ENCODE assay signal across 19 cellular contexts in genomic region chr13:30006246-30006645, GRCh38.
"Had no signal": no experiment of that assay in that cellular context is flagged by ENCODE, and none has a peak within 500 bp of the region (broad histone marks: within the 10 kb centered on the region; RNA-seq: fewer than 3 reads in every experiment).

No MANE protein-coding gene starts in this region.

- H3K27me3 ChIP-seq: neural progenitor cell, right atrium auricular region, tibial nerve had no signal

- ATAC-seq: left ventricle myocardium superior, mucosa of descending colon had no signal

- H3K9ac ChIP-seq: neural progenitor cell had no signal

- H3K36me3 Mint-ChIP-seq: naive B cell, neural progenitor cell had no signal

- H3K4me3 ChIP-seq: dorsolateral prefrontal cortex, mucosa of descending colon, neural progenitor cell, prostate gland, right atrium auricular region, tibial nerve had no signal

- DNase-seq: activated gamma-delta T cell treated with Interleukin-2 at 50 U/mL for 16 hours; activated T-cell treated with anti-CD3 and anti-CD28 coated beads for 4 hours; anterior cingulate cortex; brain microvascular endothelial cell; central memory CD4-positive, alpha-beta T cell; dorsolateral prefrontal cortex; foreskin fibroblast; left ventricle myocardium superior; mucosa of descending colon; naive B cell; stimulated activated CD4-positive, alpha-beta T cell treated with anti-CD3 and anti-CD28 coated beads, Interleukin-12 subunit alpha, Interleukin-12 subunit beta, amount 100 ng/mL, for 4 hours; stimulated activated CD4-positive, alpha-beta T cell treated with anti-CD3 and anti-CD28 coated beads, Interleukin-1b, Interleukin-23, amount 100 ng/mL, for 48 hours; stimulated activated CD8-positive, alpha-beta memory T cell treated with anti-CD3 and anti-CD28 coated beads, Interleukin-4, amount 100 ng/mL, for 48 hours; stimulated activated naive CD4-positive, alpha-beta T cell had no signal

- H3K4me3 Mint-ChIP-seq: activated T-helper 1 cell treated with anti-CD3 and anti-CD28 coated beads, Interleukin-12 subunit alpha, Interleukin-12 subunit beta, Interleukin-2, Interleukin-4 antibody, amounts not matched to agents 30 ng/mL and 10 ng/mL and 1 ng/mL, durations not matched to agents 14 hours and 24 hours and 36 hours; naive B cell; neural progenitor cell had no signal

- H3K4me1 ChIP-seq: neural progenitor cell, prostate gland, right atrium auricular region, tibial nerve had no signal

- H3K9me3 Mint-ChIP-seq: activated T-helper 1 cell treated with anti-CD3 and anti-CD28 coated beads, Interleukin-12 subunit alpha, Interleukin-12 subunit beta, Interleukin-2, Interleukin-4 antibody, amounts not matched to agents 30 ng/mL and 10 ng/mL and 1 ng/mL, durations not matched to agents 14 hours and 24 hours and 36 hours; naive B cell; neural progenitor cell had no signal

- H3K4me1 Mint-ChIP-seq: naive B cell, neural progenitor cell had no signal

- H3K27ac ChIP-seq: brain microvascular endothelial cell, dorsolateral prefrontal cortex, neural progenitor cell, prostate gland, right atrium auricular region, tibial nerve had no signal

- H3K27ac Mint-ChIP-seq: activated T-helper 1 cell treated with anti-CD3 and anti-CD28 coated beads, Interleukin-12 subunit alpha, Interleukin-12 subunit beta, Interleukin-2, Interleukin-4 antibody, amounts not matched to agents 30 ng/mL and 10 ng/mL and 1 ng/mL, durations not matched to agents 14 hours and 24 hours and 36 hours; neural progenitor cell had no signal

- H3K36me3 ChIP-seq: brain microvascular endothelial cell, neural progenitor cell, prostate gland, right atrium auricular region, tibial nerve had no signal

- H3K4me2 ChIP-seq: neural progenitor cell had no signal
